ENCODE assay signal across 32 cellular contexts in the genomic region with DNA sequence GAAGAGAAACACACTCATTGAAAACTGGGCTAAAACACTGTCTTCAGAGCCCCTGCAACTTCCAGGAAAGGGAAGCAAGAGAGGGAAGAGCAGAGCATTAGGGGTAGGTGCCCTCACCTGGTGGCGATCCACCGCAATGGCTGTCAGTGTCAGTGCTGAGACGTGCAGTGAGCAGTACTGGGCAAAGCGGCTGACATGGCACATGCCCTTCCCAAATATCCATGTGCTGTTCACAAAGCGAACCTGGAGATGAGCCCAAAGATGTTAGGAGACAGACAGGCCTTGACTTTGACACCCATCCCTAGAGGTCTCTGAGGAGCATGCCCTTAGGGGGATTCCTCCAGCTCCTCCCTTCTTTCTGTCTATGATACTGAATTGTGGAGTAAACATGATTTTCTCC. TPM values are rescaled to one million over a fixed set of nuclear protein-coding genes. Genes with fewer than 3 reads are reported as not detected.
"Had no signal": no experiment of that assay in that cellular context is flagged by ENCODE, and none has a peak within 500 bp of the region (broad histone marks: within the 10 kb centered on the region; RNA-seq: fewer than 3 reads in every experiment).

No MANE protein-coding gene starts in this region.

- H3K27ac ChIP-seq: ascending aorta, cardiac muscle cell, VCaP had no signal

- ATAC-seq: activated CD4-positive, alpha-beta T cell treated with anti-CD3 and anti-CD28 coated beads for 36 hours; activated CD8-positive, alpha-beta memory T cell treated with anti-CD3 and anti-CD28 coated beads, Interleukin-2, amount 10 ng/mL, durations not matched to agents 7 days and 5 days; activated CD8-positive, alpha-beta T cell treated with anti-CD3 and anti-CD28 coated beads, Interleukin-2, amount 10 ng/mL, durations not matched to agents 7 days and 5 days; activated naive CD8-positive, alpha-beta T cell treated with anti-CD3 and anti-CD28 coated beads, Interleukin-2, amount 50 U/mL, for 24 hours; WTC11 had no signal

- H3K4me3 ChIP-seq: ascending aorta, cardiac muscle cell had no signal

- DNase-seq: activated CD4-positive, alpha-beta memory T cell treated with anti-CD3 and anti-CD28 coated beads, Interleukin-2, amount 10 ng/mL, durations not matched to agents 7 days and 5 days; activated CD4-positive, alpha-beta T cell treated with anti-CD3 and anti-CD28 coated beads for 1 hour; activated CD4-positive, alpha-beta T cell treated with anti-CD3 and anti-CD28 coated beads for 36 hours; activated CD4-positive, alpha-beta T cell treated with anti-CD3 and anti-CD28 coated beads for 48 hours; activated CD4-positive, alpha-beta T cell treated with anti-CD3 and anti-CD28 coated beads, Interleukin-2, amount 10 ng/mL, durations not matched to agents 7 days and 5 days; activated CD4-positive, alpha-beta T cell treated with anti-CD3 and anti-CD28 coated beads, Interleukin-2, amount 50 U/mL, for 48 hours; activated CD4-positive, CD25-positive, alpha-beta regulatory T cell; activated CD8-positive, alpha-beta memory T cell treated with anti-CD3 and anti-CD28 coated beads for 24 hours; activated CD8-positive, alpha-beta memory T cell treated with anti-CD3 and anti-CD28 coated beads, Interleukin-2, amount 10 ng/mL, durations not matched to agents 7 days and 5 days; activated CD8-positive, alpha-beta memory T cell treated with anti-CD3 and anti-CD28 coated beads, Interleukin-2, amount 50 U/mL, for 48 hours; activated CD8-positive, alpha-beta T cell treated with anti-CD3 and anti-CD28 coated beads, Interleukin-2, amount 10 ng/mL, durations not matched to agents 7 days and 5 days; activated effector memory CD4-positive, alpha-beta T cell treated with Interleukin-2 at 50 U/mL for 16 hours; activated gamma-delta T cell; activated naive CD4-positive, alpha-beta T cell treated with anti-CD3 and anti-CD28 coated beads, Interleukin-2, amount 10 ng/mL, durations not matched to agents 7 days and 5 days; activated naive CD4-positive, alpha-beta T cell treated with Interleukin-2 at 50 U/mL for 16 hours; activated naive CD8-positive, alpha-beta T cell treated with anti-CD3 and anti-CD28 coated beads, Interleukin-2, amount 10 ng/mL, durations not matched to agents 7 days and 5 days; activated naive CD8-positive, alpha-beta T cell treated with anti-CD3 and anti-CD28 coated beads, Interleukin-2, amount 50 U/mL, for 24 hours; activated T-cell treated with anti-CD3 and anti-CD28 coated beads, Interleukin-2, amount 50 U/mL, for 24 hours; activated T-cell treated with anti-CD3 and anti-CD28 coated beads, Interleukin-2, amount 50 U/mL, for 48 hours; amygdala; anterior cingulate cortex; caudate nucleus; cerebellar nuclear complex; T-helper 2 cell; T-helper 9 cell had no signal

- H3K36me3 ChIP-seq: ascending aorta, cardiac muscle cell had no signal

- H3K27me3 ChIP-seq: ascending aorta had no signal

- FAIRE-seq: bronchial epithelial cell, TTC549 had no signal

RNA-seq across cellular contexts. Expression of a gene that starts 4.9 kb away (rescaled TPM):
- total RNA-seq: activated CD8-positive, alpha-beta T cell treated with anti-CD3 and anti-CD28 coated beads, Interleukin-2, amount 10 ng/mL, durations not matched to agents 7 days and 5 days; activated T-helper 2 cell treated with anti-CD3 and anti-CD28 coated beads, Interferon-gamma antibody, Interleukin-2, Interleukin-4, amounts not matched to agents 10 μg/mL and 5 μg/mL and 100 μg/mL, durations not matched to agents 14 hours and 24 hours and 36 hours; ascending aorta had no signal
- polyA plus RNA-seq: cardiac muscle cell had no signal
